26 cellular contexts compared by ENCODE assay signal in genomic region chr10:93820434-93820833, GRCh38.
DNase-seq lines count a peak whose midpoint lies in the region; ATAC-seq, FAIRE-seq and TF ChIP-seq lines count a peak whose summit lies in the region.
"Had no signal": no experiment of that assay in that cellular context is flagged by ENCODE, and none has a peak within 500 bp of the region (broad histone marks: within the 10 kb centered on the region; RNA-seq: fewer than 3 reads in every experiment).

No MANE protein-coding gene starts in this region.

- DNase-seq in NCI-H82 (lab: John Stamatoyannopoulos, UW) (peak; percentile 4), NCI-H82 treated with DMSO at 0.1 percent for 48 hours (lab: John Stamatoyannopoulos, UW; ENCODE audit: unreplicated experiment) (no peak), MG63 (peak; percentile 6), endothelial cell of umbilical vein (ENCODE audit: low read depth, low spot score) (peak; percentile 4), posterior cingulate gyrus (no peak)
- DNase-seq in activated CD4-positive, CD25-positive, alpha-beta regulatory T cell (lab: John Stamatoyannopoulos, UW): no peak
- DNase-seq: activated B cell treated with CpG ODN at 0.5 μM for 24 hours; activated CD4-positive, alpha-beta memory T cell treated with anti-CD3 and anti-CD28 coated beads for 36 hours; activated gamma-delta T cell treated with Interleukin-2 at 50 U/mL for 16 hours; activated T-cell treated with anti-CD3 and anti-CD28 coated beads for 4 hours; adrenal gland; colonic mucosa; NCI-H1417 treated with DMSO at 0.1 percent for 48 hours; NCI-H2171; NCI-H526 treated with DMSO at 0.1 percent for 48 hours; spleen; stimulated activated CD4-positive, alpha-beta T cell treated with anti-CD3 and anti-CD28 coated beads, Interleukin-4, amount 100 ng/mL, for 24 hours; stimulated activated naive CD8-positive, alpha-beta T cell treated with anti-CD3 and anti-CD28 coated beads, Interleukin-15, amount 100 ng/mL, for 72 hours; trophoblast cell had no signal

- H3K27me3 ChIP-seq in MG63: no peaks in the 10 kb centered on the region
- H3K27me3 ChIP-seq in endothelial cell of umbilical vein (ENCODE audit: control insufficient read depth in 2 of 2, insufficient read depth in 2 of 2, low read length in 2 of 2): peaks cover 15 to 22% of the 10 kb centered on the region in 2 experiments
- H3K27me3 ChIP-seq: adrenal gland, colonic mucosa had no signal

- FAIRE-seq in endothelial cell of umbilical vein (lab: Jason Lieb, UNC): no peak
- FAIRE-seq: endometrium, GM12878, H1 had no signal

- H3K79me2 ChIP-seq in endothelial cell of umbilical vein (ENCODE audit: control insufficient read depth, insufficient read depth, low read length): no peaks in the 10 kb centered on the region

- no peak overlapping the region for H2AFZ ChIP-seq in endothelial cell of umbilical vein (ENCODE audit: low read depth, low read length)

- dilution Hi-C loops in endothelial cell of umbilical vein (cut with MboI; ENCODE audit: extremely low pct_ligation_motif_present, low sequenced_read_pairs): no loop called here

- H3K36me3 ChIP-seq in MG63 (no peaks in the 10 kb centered on the region), endothelial cell of umbilical vein (ENCODE audit: control insufficient read depth in 2 of 2, extremely low read depth in 1 of 2, insufficient read depth in 2 of 2, low read length in 2 of 2) (no peaks in the 10 kb centered on the region)
- H3K36me3 ChIP-seq: adrenal gland, colonic mucosa, neutrophil, spleen had no signal

- no peaks in the 10 kb centered on the region for H3K4me1 ChIP-seq in endothelial cell of umbilical vein (ENCODE audit: control insufficient read depth, extremely low read depth, insufficient read depth, low read length)
- H3K4me1 ChIP-seq: adrenal gland, colonic mucosa had no signal

- POLR2A ChIA-PET in endothelial cell of umbilical vein (lab: Charles Lee): no interaction called here

- no peak for TF ChIP-seq POLR2A in endothelial cell of umbilical vein (IDR thresholded peaks at IDR 0.05; ENCODE audit: low read depth, low read length)

- no peak overlapping the region for H3K9ac ChIP-seq in endothelial cell of umbilical vein (replicated peaks; ENCODE audit: extremely low read depth, insufficient read depth, low read length)

- H3K9me1 ChIP-seq in endothelial cell of umbilical vein (replicated peaks; ENCODE audit: control insufficient read depth, extremely low read depth, insufficient read depth, low read length): no peaks in the 10 kb centered on the region

- intact Hi-C loops in endothelial cell of umbilical vein (cut with micrococcal nuclease): loop anchor here (1.0 to 2.0 kb wide), 2 partner anchors 35 to 542 kb away; partner anchors contain the start of gene NOC3L
- intact Hi-C loops in posterior cingulate gyrus (cut with DNase I): no loop called here

- CTCF ChIA-PET in endothelial cell of umbilical vein (lab: Charles Lee): interaction anchor here (1.6 to 2.6 kb wide), 5 partner anchors 38 to 624 kb away, joined by 5 to 49 read pairs (median 20); partner anchors contain the start of gene FRA10AC1

- H3K27ac ChIP-seq in endothelial cell of umbilical vein (ENCODE audit: insufficient read depth, low read depth, low read length): no peak overlapping the region
- H3K27ac ChIP-seq: 22Rv1, adrenal gland, colonic mucosa, neutrophil, spleen had no signal

- no peak overlapping the region for H3K4me3 ChIP-seq in MG63
- no peak overlapping the region for H3K4me3 ChIP-seq in endothelial cell of umbilical vein (replicated peaks in 1 of 3; ENCODE audit: insufficient read depth in 1 of 3, low read depth in 1 of 3, low read length in 3 of 3)
- H3K4me3 ChIP-seq: adrenal gland, colonic mucosa, GM12878, spleen had no signal

- ATAC-seq in GM19328 (IDR thresholded peaks at IDR 0.05; ENCODE audit: unreplicated experiment) (no peak), HG02798 (IDR thresholded peaks at IDR 0.05; ENCODE audit: poor library complexity, unreplicated experiment) (no peak)
- ATAC-seq: GM12878; stimulated activated naive CD8-positive, alpha-beta T cell treated with anti-CD3 and anti-CD28 coated beads, Interleukin-15, amount 100 ng/mL, for 72 hours had no signal

- H3K9me3 ChIP-seq in MG63 (no peaks in the 10 kb centered on the region), endothelial cell of umbilical vein (replicated peaks; ENCODE audit: control insufficient read depth, insufficient read depth, low read length) (no peaks in the 10 kb centered on the region)
- H3K9me3 ChIP-seq: adrenal gland, colonic mucosa, neutrophil had no signal

- H3K4me2 ChIP-seq in endothelial cell of umbilical vein (ENCODE audit: insufficient read depth, low read length): no peak overlapping the region

- TF ChIP-seq CTCF in endothelial cell of umbilical vein (IDR thresholded peaks at IDR 0.05; ENCODE audit: extremely low read depth in 1 of 2, insufficient read depth in 1 of 2, low read depth in 1 of 2, low read length in 2 of 2): no peak

- no peaks in the 10 kb centered on the region for H4K20me1 ChIP-seq in endothelial cell of umbilical vein (replicated peaks; ENCODE audit: control insufficient read depth, extremely low read depth, insufficient read depth, low read length)

- BruUV-seq in endothelial cell of umbilical vein (replicated peaks; lab: Mats Ljungman, UMichigan): no TSS peak

TF ChIP-seq in endothelial cell of umbilical vein, 7 proteins besides CTCF, POLR2A, EP300 and RAD21:
- no peak for TF ChIP-seq JUN (IDR thresholded peaks at IDR 0.05; ENCODE audit: borderline replicate concordance, insufficient read depth, insufficient read length, low read depth)
- no peak for TF ChIP-seq EZH2 (IDR thresholded peaks at IDR 0.05; ENCODE audit: borderline replicate concordance, low read depth, low read length, severe bottlenecking)
- TF ChIP-seq POLR2AphosphoS5 (IDR thresholded peaks at IDR 0.05; ENCODE audit: insufficient read depth, low read depth, low read length): no peak
- TF ChIP-seq GATA2 (IDR thresholded peaks at IDR 0.05; ENCODE audit: insufficient read depth, insufficient read length, low read depth, low read length): peak; percentile 25
- TF ChIP-seq, protein P1, sequence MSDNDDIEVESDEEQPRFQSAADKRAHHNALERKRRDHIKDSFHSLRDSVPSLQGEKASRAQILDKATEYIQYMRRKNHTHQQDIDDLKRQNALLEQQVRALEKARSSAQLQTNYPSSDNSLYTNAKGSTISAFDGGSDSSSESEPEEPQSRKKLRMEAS (IDR thresholded peaks at IDR 0.05; ENCODE audit: insufficient read depth, insufficient read length): no peak
- TF ChIP-seq FOS (IDR thresholded peaks at IDR 0.05; ENCODE audit: borderline replicate concordance, insufficient read depth, low read length): no peak
- no peak for TF ChIP-seq MYC (IDR thresholded peaks at IDR 0.05; ENCODE audit: low read depth, low read length)

Comparison
In these comparisons a context has a peak if more than half of its experiments do, and no peak if none do; other contexts are left out.
1. DNase-seq: peak in NCI-H82 (single experiment), MG63 (single experiment) and endothelial cell of umbilical vein (single experiment); none in NCI-H82 treated with DMSO at 0.1 percent for 48 hours (single experiment), posterior cingulate gyrus (0 of 10) and activated CD4-positive, CD25-positive, alpha-beta regulatory T cell (0 of 4).